Comparison of ENCODE assay signal across 17 cellular contexts in the genomic region with DNA sequence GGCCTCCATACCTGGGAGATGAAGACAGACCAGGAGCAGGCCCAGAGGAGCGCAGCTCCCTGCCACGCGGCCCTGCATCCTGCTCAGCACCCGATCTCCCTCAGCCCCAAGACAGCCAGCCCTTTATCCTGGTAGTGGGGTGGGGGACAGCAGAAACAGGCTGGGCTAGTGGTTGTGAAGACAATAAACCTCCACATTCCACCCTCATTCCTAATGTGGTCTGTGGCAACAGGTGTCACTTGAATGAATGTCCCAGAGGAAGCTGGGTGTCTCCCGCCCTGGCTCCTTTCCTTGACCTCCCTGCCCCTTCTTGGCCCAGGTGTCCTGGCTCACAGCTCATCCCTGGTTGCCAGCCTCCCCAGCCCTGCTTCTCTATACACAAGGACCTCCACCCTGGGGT. TPM values are rescaled to one million over a fixed set of nuclear protein-coding genes. Genes with fewer than 3 reads are reported as not detected.
DNase-seq lines count a peak whose midpoint lies in the region; ATAC-seq and TF ChIP-seq lines count a peak whose summit lies in the region.
"Had no signal": no experiment of that assay in that cellular context is flagged by ENCODE, and none has a peak within 500 bp of the region (broad histone marks: within the 10 kb centered on the region; RNA-seq: fewer than 3 reads in every experiment).

A gene (minus strand): TSS at position 98 of the 400 bp plus-strand sequence. CDS start 20 bp downstream, at position 78.

- no peak for TF ChIP-seq CTCF in transverse colon (IDR thresholded peaks at IDR 0.05)

- no peak within 1 kb of the TSS for H3K23ac ChIP-seq in mesenchymal stem cell (ENCODE audit: low read length in 2 of 2)

- peak within 1 kb of the TSS in 1 of 2 experiments; percentile 35 for H3K14ac ChIP-seq in mesenchymal stem cell (ENCODE audit: low read length in 2 of 2)

- 94% methylated on average over 5 of the region's 5 CpGs for WGBS in mesenchymal stem cell
- 89% methylated on average over 5 of the region's 5 CpGs; no CpG with 5 or more reads in 1 of the 2 donors for WGBS in transverse colon (ENCODE audit: low coverage in 1 of 2), 2 donors

- DNase-seq in HT-29 (ENCODE audit: low spot score) (peak; percentile 26), SW480 (ENCODE audit: low spot score) (peak; percentile 25), mesenchymal stem cell (no peak), substantia nigra (lab: John Stamatoyannopoulos, UW) (no peak), D341Med (ENCODE audit: low spot score) (no peak), transverse colon (no peak), NCI-H526 treated with DMSO at 0.1 percent for 48 hours (lab: John Stamatoyannopoulos, UW) (no peak)
- DNase-seq: BE2C; CD8-positive, alpha-beta T cell; NCI-H146; NCI-H345; NCI-H69 had no signal

- peaks cover 19% of the 10 kb centered on the region for H3K79me1 ChIP-seq in mesenchymal stem cell (replicated peaks; ENCODE audit: low read length, poor library complexity, severe bottlenecking)

- in situ Hi-C loops in transverse colon (cut with MboI; ENCODE audit: low pct_ligation_motif_present in 1 of 4, low pct_unique_long_range_greater_than_20kb in 1 of 4, low sequenced_read_pairs in 3 of 4), result no loop called here

- H3K4me3 ChIP-seq in mesenchymal stem cell (ENCODE audit: insufficient read depth in 1 of 2, low read depth in 1 of 2, low read length in 2 of 2) (no peak within 1 kb of the TSS), transverse colon (no peak within 1 kb of the TSS)

- H2AFZ ChIP-seq in mesenchymal stem cell (ENCODE audit: low read depth, low read length), result no peak within 1 kb of the TSS

- H3K27ac ChIP-seq in mesenchymal stem cell (ENCODE audit: low read length, poor library complexity, severe bottlenecking) (no peak within 1 kb of the TSS), substantia nigra (ENCODE audit: low read depth, low read length, poor library complexity, severe bottlenecking) (peak within 1 kb of the TSS; percentile 94), transverse colon (no peak within 1 kb of the TSS)

- no peak within 1 kb of the TSS for H3K18ac ChIP-seq in mesenchymal stem cell (ENCODE audit: low read depth in 1 of 2, low read length in 2 of 2)

- intact Hi-C loops in transverse colon (cut with DNase I; ENCODE audit: low total_unique reads), result no loop called here

- H4K8ac ChIP-seq in mesenchymal stem cell (ENCODE audit: low read length), result no peak within 1 kb of the TSS

- no peak within 1 kb of the TSS for H2BK120ac ChIP-seq in mesenchymal stem cell (ENCODE audit: low read depth, low read length)

- H2BK15ac ChIP-seq in mesenchymal stem cell (ENCODE audit: low read depth, poor library complexity, severe bottlenecking), result no peak within 1 kb of the TSS

- TF ChIP-seq POLR2A in transverse colon (IDR thresholded peaks at IDR 0.05), result no peak

- H3K27me3 ChIP-seq in mesenchymal stem cell (ENCODE audit: control insufficient read depth in 1 of 2, insufficient read depth in 1 of 2, low read length in 2 of 2) (peaks cover 13 to 29% of the 10 kb centered on the region in 2 experiments), transverse colon (no peaks in the 10 kb centered on the region)

- H2AK5ac ChIP-seq in mesenchymal stem cell (ENCODE audit: low read length, severe bottlenecking), result peak within 1 kb of the TSS; percentile 77

- H3K4me1 ChIP-seq in mesenchymal stem cell (ENCODE audit: control insufficient read depth, insufficient read depth, low read depth, low read length), result peaks cover 18% of the 10 kb centered on the region
- peaks cover 12 to 21% (median 17%) of the 10 kb centered on the region in 4 donors for H3K4me1 ChIP-seq in transverse colon
- H3K4me1 ChIP-seq: BE2C had no signal

- no peaks in the 10 kb centered on the region for H3K9me3 ChIP-seq in mesenchymal stem cell (ENCODE audit: control insufficient read depth, low read length)
- no peaks in the 10 kb centered on the region for H3K9me3 ChIP-seq in transverse colon
- H3K9me3 ChIP-seq: BE2C had no signal

- H4K91ac ChIP-seq in mesenchymal stem cell (ENCODE audit: low read length), result no peak within 1 kb of the TSS

- no peak within 1 kb of the TSS for H3K4ac ChIP-seq in mesenchymal stem cell (ENCODE audit: low read depth in 1 of 2, low read length in 2 of 2)

- no peak within 1 kb of the TSS for H2BK12ac ChIP-seq in mesenchymal stem cell (ENCODE audit: low read length in 2 of 2)

- no peak within 1 kb of the TSS for H3K4me2 ChIP-seq in mesenchymal stem cell (ENCODE audit: low read length, poor library complexity, severe bottlenecking)

- H3K36me3 ChIP-seq in mesenchymal stem cell (ENCODE audit: control insufficient read depth in 1 of 2, insufficient read depth in 2 of 2, low read depth in 1 of 2, low read length in 2 of 2) (peaks cover 0 to 8% of the 10 kb centered on the region in 2 experiments), transverse colon (no peaks in the 10 kb centered on the region)
- H3K36me3 ChIP-seq: BE2C had no signal

- H3K9ac ChIP-seq in mesenchymal stem cell (ENCODE audit: low read length), result no peak within 1 kb of the TSS

- no peak within 1 kb of the TSS for H2BK5ac ChIP-seq in mesenchymal stem cell (ENCODE audit: low read depth, low read length, poor library complexity, severe bottlenecking)

- TF ChIP-seq EP300 in transverse colon (IDR thresholded peaks at IDR 0.05; ENCODE audit: low read depth), result no peak

- ATAC-seq in GM21447 (IDR thresholded peaks at IDR 0.05; ENCODE audit: unreplicated experiment), result no peak
- ATAC-seq: CD8-positive, alpha-beta T cell had no signal

RNA-seq across cellular contexts. Expression of the gene that starts here (rescaled TPM):
- total RNA-seq in HT-29 (2014; rRNA removed; shearing (Covaris generic)), result 0.13 and 0.33 TPM in 2 replicates
- not detected for polyA plus RNA-seq in mesenchymal stem cell (2013, experiment 1 of 2)
- not detected for polyA plus RNA-seq in mesenchymal stem cell (2013, experiment 2 of 2)
- total RNA-seq in transverse colon, result not detected
- total RNA-seq: CD8-positive, alpha-beta T cell; Daoy; H4 had no signal
- polyA plus RNA-seq: AG04450, IgD-negative memory B cell had no signal

Comparison
In these comparisons a context has a peak if more than half of its experiments do, and no peak if none do; other contexts are left out.
1. Peak in DNase-seq in HT-29; RNA of the gene not detected or under 1 TPM.